ENCODE assay signal across 1 cellular context in genomic region chr17:14308965-14309879, GRCh38.
TF ChIP-seq lines count a peak whose summit lies in the region.

No MANE protein-coding gene starts in this region.

TF ChIP-seq in HepG2, 621 proteins besides CTCF, POLR2A, EP300 and RAD21 (continued from another document and continues in another):
- TF ChIP-seq ZBTB44 (CRISPR knock-in tag; IDR thresholded peaks at IDR 0.05) (0 out of 2 replicates have a peak, but pooled peaks have one; percentile 15), MTA1 (CRISPR knock-in tag; IDR thresholded peaks at IDR 0.05; ENCODE audit: borderline replicate concordance) (peak; percentile 64; the same call in 1 of the 2 replicates), ZNF138 (CRISPR knock-in tag; IDR thresholded peaks at IDR 0.05; ENCODE audit: low read depth) (0 out of 2 replicates have a peak, but pooled peaks have one; percentile 61), HCFC1 (IDR thresholded peaks at IDR 0.05; ENCODE audit: low read depth, low read length) (no peak), PLRG1 (conservative IDR thresholded peaks at IDR 0.05) (no peak), ZBTB14 (CRISPR knock-in tag; IDR thresholded peaks at IDR 0.05) (no peak), ZBTB1 (CRISPR knock-in tag; IDR thresholded peaks at IDR 0.05; ENCODE audit: borderline replicate concordance) (no peak), ZNF616 (CRISPR knock-in tag; IDR thresholded peaks at IDR 0.05; ENCODE audit: low read depth) (no peak), ATAD3A (CRISPR knock-in tag; IDR thresholded peaks at IDR 0.05) (no peak), ZNF160 (CRISPR knock-in tag; IDR thresholded peaks at IDR 0.05) (peak; percentile 74), GRHL1 (CRISPR knock-in tag; conservative IDR thresholded peaks at IDR 0.05) (no peak), ZBTB39 (CRISPR knock-in tag; IDR thresholded peaks at IDR 0.05) (peak; percentile 65), ZNF101 (CRISPR knock-in tag; IDR thresholded peaks at IDR 0.05; ENCODE audit: borderline replicate concordance, low read depth) (no peak), NFAT5 (CRISPR knock-in tag; IDR thresholded peaks at IDR 0.05) (no peak), KDM4B (CRISPR knock-in tag; IDR thresholded peaks at IDR 0.05) (no peak), ZNF512 (CRISPR knock-in tag; IDR thresholded peaks at IDR 0.05) (no peak), DPF2 (CRISPR knock-in tag; IDR thresholded peaks at IDR 0.05; ENCODE audit: borderline replicate concordance, low read depth) (no peak), ZNF850 (CRISPR knock-in tag; conservative IDR thresholded peaks at IDR 0.05) (peak; percentile 84; the same call in 1 of the 2 replicates), ELF3 (CRISPR knock-in tag; IDR thresholded peaks at IDR 0.05) (peak; percentile 75), HNRNPUL1 (IDR thresholded peaks at IDR 0.05; ENCODE audit: low read depth, low read length) (peak; percentile 72; the same call in 1 of the 2 replicates), CBX1 (IDR thresholded peaks at IDR 0.05; ENCODE audit: low read depth) (peak; percentile 82), MAFF (IDR thresholded peaks at IDR 0.05; ENCODE audit: low read depth, low read length) (no peak), KLF13 (CRISPR knock-in tag; IDR thresholded peaks at IDR 0.05) (peak; percentile 65; the same call in 1 of the 2 replicates), ZNF30 (CRISPR knock-in tag; IDR thresholded peaks at IDR 0.05) (no peak), ZGPAT (CRISPR knock-in tag; IDR thresholded peaks at IDR 0.05) (peak; percentile 95), ZNF552 (CRISPR knock-in tag; IDR thresholded peaks at IDR 0.05; ENCODE audit: borderline replicate concordance) (peak; percentile 81; the same call in 1 of the 2 replicates), ZNF569 (CRISPR knock-in tag; IDR thresholded peaks at IDR 0.05; ENCODE audit: borderline replicate concordance) (peak; percentile 34; the same call in 1 of the 2 replicates), HOXA5 (CRISPR knock-in tag; IDR thresholded peaks at IDR 0.05) (peak; percentile 96), ZBTB42 (CRISPR knock-in tag; IDR thresholded peaks at IDR 0.05) (peak; percentile 64; the same call in 1 of the 2 replicates), RBAK (CRISPR knock-in tag; IDR thresholded peaks at IDR 0.05) (0 out of 2 replicates have a peak, but pooled peaks have one; percentile 52), ZNF292 (CRISPR knock-in tag; IDR thresholded peaks at IDR 0.05; ENCODE audit: borderline replicate concordance, low read depth) (no peak), ZNF333 (CRISPR knock-in tag; IDR thresholded peaks at IDR 0.05; ENCODE audit: borderline replicate concordance) (no peak), SNAI1 (CRISPR knock-in tag; IDR thresholded peaks at IDR 0.05; ENCODE audit: borderline replicate concordance) (no peak), ISL2 (CRISPR knock-in tag; IDR thresholded peaks at IDR 0.05) (peak; percentile 75), PITX1 (CRISPR knock-in tag; IDR thresholded peaks at IDR 0.05) (peak; percentile 70), SMAD3 (CRISPR knock-in tag; IDR thresholded peaks at IDR 0.05) (0 out of 2 replicates have a peak, but pooled peaks have one; percentile 25), ZNF280B (CRISPR knock-in tag; IDR thresholded peaks at IDR 0.05; ENCODE audit: borderline replicate concordance) (no peak), GTF2F1 (IDR thresholded peaks at IDR 0.05; ENCODE audit: low read length) (no peak), ZSCAN29 (CRISPR knock-in tag; conservative IDR thresholded peaks at IDR 0.05) (no peak), SKIL (CRISPR knock-in tag; IDR thresholded peaks at IDR 0.05; ENCODE audit: borderline replicate concordance) (peak; percentile 52; the same call in 1 of the 2 replicates)
- TF ChIP-seq, protein P1, sequence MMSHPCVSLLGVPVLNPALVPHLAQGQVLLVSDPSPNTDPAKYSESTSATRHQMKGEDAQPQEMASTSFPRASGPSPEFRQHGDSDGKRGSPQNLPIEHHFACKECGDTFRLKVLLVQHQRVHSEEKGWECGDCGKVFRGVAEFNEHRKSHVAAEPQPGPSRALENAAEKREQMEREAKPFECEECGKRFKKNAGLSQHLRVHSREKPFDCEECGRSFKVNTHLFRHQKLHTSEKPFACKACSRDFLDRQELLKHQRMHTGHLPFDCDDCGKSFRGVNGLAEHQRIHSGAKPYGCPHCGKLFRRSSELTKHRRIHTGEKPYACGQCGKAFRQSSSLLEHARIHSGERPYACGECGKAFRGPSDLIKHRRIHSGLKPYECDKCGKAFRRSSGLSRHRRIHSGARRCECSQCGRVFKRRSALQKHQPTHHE (CRISPR knock-in tag; IDR thresholded peaks at IDR 0.05; ENCODE audit: borderline replicate concordance), result peak; percentile 87
